Comparison of ENCODE assay signal across 11 cellular contexts in the genomic region with DNA sequence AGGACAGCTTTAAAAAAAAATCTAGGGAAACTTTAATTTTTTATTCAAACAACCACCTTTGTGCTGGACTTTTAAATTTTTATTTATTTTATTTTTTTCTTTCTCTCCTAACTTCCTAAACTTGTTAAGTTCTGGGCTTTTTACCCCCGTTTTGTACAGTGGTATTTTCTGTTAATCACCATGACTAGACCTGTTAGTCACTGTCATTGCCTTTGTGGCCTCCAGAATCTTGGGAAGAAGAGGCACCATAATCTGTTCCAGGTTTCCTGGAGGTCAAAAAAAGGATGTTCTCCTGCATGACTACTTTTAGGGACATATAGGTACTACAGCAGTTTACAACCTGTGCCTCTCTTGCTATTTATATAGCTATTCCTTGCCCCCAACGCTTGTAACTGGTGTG.
"Had no signal": no experiment of that assay in that cellular context is flagged by ENCODE, and none has a peak within 500 bp of the region (broad histone marks: within the 10 kb centered on the region; RNA-seq: fewer than 3 reads in every experiment).

No MANE protein-coding gene starts in this region.

- H3K4me3 ChIP-seq: lower lobe of right lung, psoas muscle had no signal

- H3K27me3 ChIP-seq: brain microvascular endothelial cell had no signal

- H3K36me3 ChIP-seq: brain microvascular endothelial cell, lower lobe of right lung had no signal

- H3K9me3 ChIP-seq: lower lobe of right lung, psoas muscle had no signal

- ATAC-seq: lower lobe of right lung, psoas muscle had no signal

- H3K4me1 ChIP-seq: lower lobe of right lung had no signal

- DNase-seq: activated CD4-positive, alpha-beta T cell treated with anti-CD3 and anti-CD28 coated beads, Interleukin-2, amount 50 U/mL, for 1 hour; activated effector memory CD4-positive, alpha-beta T cell treated with anti-CD3 and anti-CD28 coated beads, Interleukin-2, amount 50 U/mL, for 16 hours; activated T-cell treated with anti-CD3 and anti-CD28 coated beads, Interleukin-2, amount 50 U/mL, for 24 hours; amygdala; brain microvascular endothelial cell; hippocampal formation; kidney glomerular epithelial cell; lower lobe of right lung; psoas muscle; stimulated activated naive CD4-positive, alpha-beta T cell treated with Interleukin-2 at 50 U/mL for 16 hours; T-helper 17 cell had no signal

- H3K27ac ChIP-seq: lower lobe of right lung had no signal
